ENCODE assay signal across 8 cellular contexts in genomic region chr15:52489430-52489829, GRCh38. TPM values are rescaled to one million over a fixed set of nuclear protein-coding genes. Genes with fewer than 3 reads are reported as not detected.
A peak's percentile ranks its signal among the peaks of the same experiment; 100 is the strongest.
DNase-seq lines count a peak whose midpoint lies in the region; ATAC-seq and TF ChIP-seq lines count a peak whose summit lies in the region.
"Not testable (repeated sequence)": the region's sequence is repeated elsewhere in the genome, so short reads cannot be mapped to it uniquely, and the experiment has no call there.

No MANE protein-coding gene starts in this region.

- H3K27ac ChIP-seq in CD4-positive, alpha-beta T cell (ENCODE audit: low read depth, low read length); naive thymus-derived CD4-positive, alpha-beta T cell (ENCODE audit: low read depth, low read length): not testable (repeated sequence)

- H3K4me1 Mint-ChIP-seq in CD4-positive, alpha-beta T cell (ENCODE audit: low read depth), result peaks cover 72% of the 10 kb centered on the region
- H3K4me1 Mint-ChIP-seq in activated CD4-positive, alpha-beta T cell treated with anti-CD3 and anti-CD28 coated beads for 36 hours, result peaks cover 38% of the 10 kb centered on the region
- H3K4me1 Mint-ChIP-seq in activated T-cell treated with anti-CD3 and anti-CD28 coated beads, Interleukin-2, amount 50 U/mL, for 4 hours (ENCODE audit: low read depth), result peaks cover 59% of the 10 kb centered on the region
- H3K4me1 Mint-ChIP-seq in activated naive CD4-positive, alpha-beta T cell treated with anti-CD3 and anti-CD28 coated beads for 36 hours (ENCODE audit: low read depth), result peaks cover 30% of the 10 kb centered on the region
- peaks cover 42 to 73% (median 47%) of the 10 kb centered on the region in 7 donors for H3K4me1 Mint-ChIP-seq in naive thymus-derived CD4-positive, alpha-beta T cell

- not testable (repeated sequence) for H3K27me3 ChIP-seq in CD4-positive, alpha-beta T cell (ENCODE audit: control insufficient read depth, insufficient read depth, low read length); naive thymus-derived CD4-positive, alpha-beta T cell (ENCODE audit: control insufficient read depth in 2 of 2, insufficient read depth in 2 of 2, low read length in 2 of 2)

- H3K36me3 ChIP-seq in naive thymus-derived CD4-positive, alpha-beta T cell (ENCODE audit: control insufficient read depth in 2 of 3, insufficient read depth in 3 of 3, low read length in 3 of 3), result not testable (repeated sequence)

- peak overlapping the region; percentile 32 for H3K4me3 Mint-ChIP-seq in CD4-positive, alpha-beta T cell
- H3K4me3 Mint-ChIP-seq in activated CD4-positive, alpha-beta T cell treated with anti-CD3 and anti-CD28 coated beads for 36 hours; activated T-cell treated with anti-CD3 and anti-CD28 coated beads, Interleukin-2, amount 50 U/mL, for 4 hours; activated naive CD4-positive, alpha-beta T cell treated with anti-CD3 and anti-CD28 coated beads for 36 hours: not testable (repeated sequence)
- H3K4me3 Mint-ChIP-seq in naive thymus-derived CD4-positive, alpha-beta T cell, result peak overlapping the region in 5 of 10 donors; percentile 9 to 57 (median 45)

- peak; percentile 51 for ATAC-seq in CD4-positive, alpha-beta T cell (ENCODE audit: poor library complexity)
- ATAC-seq in activated CD4-positive, alpha-beta T cell treated with anti-CD3 and anti-CD28 coated beads for 36 hours, result peak; percentile 76
- peak; percentile 59 to 69 for ATAC-seq in activated T-cell treated with anti-CD3 and anti-CD28 coated beads, Interleukin-2, amount 50 U/mL, for 4 hours
- ATAC-seq in naive thymus-derived CD4-positive, alpha-beta T cell, result peak; percentile 31
- ATAC-seq in stimulated activated naive CD8-positive, alpha-beta T cell treated with anti-CD3 and anti-CD28 coated beads, Interleukin-15, Interleukin-2, amounts not matched to agents 100 U/mL and 50 U/mL, for 24 hours, result peak; percentile 32

- not testable (repeated sequence) for TF ChIP-seq CTCF in CD4-positive, alpha-beta T cell (IDR thresholded peaks at IDR 0.05)

- H3K36me3 Mint-ChIP-seq in CD4-positive, alpha-beta T cell (ENCODE audit: low read depth); activated CD4-positive, alpha-beta T cell treated with anti-CD3 and anti-CD28 coated beads for 36 hours (ENCODE audit: low read depth); activated T-cell treated with anti-CD3 and anti-CD28 coated beads, Interleukin-2, amount 50 U/mL, for 4 hours (ENCODE audit: insufficient read depth); activated naive CD4-positive, alpha-beta T cell treated with anti-CD3 and anti-CD28 coated beads for 36 hours (ENCODE audit: low read depth); naive thymus-derived CD4-positive, alpha-beta T cell: not testable (repeated sequence)

- H3K9me3 ChIP-seq in CD4-positive, alpha-beta T cell (ENCODE audit: control insufficient read depth, low read length); naive thymus-derived CD4-positive, alpha-beta T cell (ENCODE audit: control insufficient read depth in 2 of 3, low read length in 3 of 3): not testable (repeated sequence)

- CTCF ChIA-PET in CD4-positive, alpha-beta T cell (lab: Charles Lee), result interaction anchor here (1.1 kb wide), 1 partner anchor 40 kb away, joined by 3 read pairs; no protein-coding TSS in a partner anchor
- CTCF ChIA-PET in activated CD4-positive, alpha-beta T cell treated with anti-CD3 and anti-CD28 coated beads for 36 hours (lab: Charles Lee); activated naive CD4-positive, alpha-beta T cell treated with anti-CD3 and anti-CD28 coated beads for 36 hours (lab: Charles Lee); naive thymus-derived CD4-positive, alpha-beta T cell (lab: Charles Lee): not testable (repeated sequence)

- intact Hi-C loops in CD4-positive, alpha-beta T cell (cut with DNase I, micrococcal nuclease), result loop anchor here in 1 of 2 experiments (5.0 kb wide), 1 partner anchor 33 kb away; no protein-coding TSS in a partner anchor
- intact Hi-C loops in activated CD4-positive, alpha-beta T cell treated with anti-CD3 and anti-CD28 coated beads for 36 hours (cut with DNase I, micrococcal nuclease), result loop anchor here in 1 of 2 experiments (5.0 kb wide), 1 partner anchor 232 kb away; no protein-coding TSS in a partner anchor
- intact Hi-C loops in activated naive CD4-positive, alpha-beta T cell treated with anti-CD3 and anti-CD28 coated beads for 36 hours (cut with micrococcal nuclease), result not testable (repeated sequence)
- intact Hi-C loops in naive thymus-derived CD4-positive, alpha-beta T cell (cut with micrococcal nuclease), result loop anchor here (2.0 to 10.0 kb wide), 4 partner anchors 55 to 755 kb away; partner anchors contain the start of gene LYSMD2 (in 1 of the 2)

- peaks cover 5 to 19% of the 10 kb centered on the region in 2 donors for H3K4me1 ChIP-seq in naive thymus-derived CD4-positive, alpha-beta T cell (ENCODE audit: control insufficient read depth in 2 of 2, insufficient read depth in 2 of 2, low read length in 2 of 2)

- not testable (repeated sequence) for H3K27me3 Mint-ChIP-seq in CD4-positive, alpha-beta T cell; activated CD4-positive, alpha-beta T cell treated with anti-CD3 and anti-CD28 coated beads for 36 hours; activated T-cell treated with anti-CD3 and anti-CD28 coated beads, Interleukin-2, amount 50 U/mL, for 4 hours (ENCODE audit: low read depth); activated naive CD4-positive, alpha-beta T cell treated with anti-CD3 and anti-CD28 coated beads for 36 hours (ENCODE audit: low read depth); naive thymus-derived CD4-positive, alpha-beta T cell

- POLR2A ChIA-PET in CD4-positive, alpha-beta T cell (lab: Charles Lee), result interaction anchor here (1.0 to 1.7 kb wide), 2 partner anchors 10 to 19 kb away, joined by 3 to 7 read pairs; no protein-coding TSS in a partner anchor
- POLR2A ChIA-PET in activated CD4-positive, alpha-beta T cell treated with anti-CD3 and anti-CD28 coated beads for 36 hours (lab: Charles Lee), result interaction anchor here (0.6 kb wide), 1 partner anchor 376 kb away, joined by 4 read pairs; no protein-coding TSS in a partner anchor
- POLR2A ChIA-PET in naive thymus-derived CD4-positive, alpha-beta T cell (lab: Charles Lee), result interaction anchor here (0.6 to 1.4 kb wide), 3 partner anchors 9 to 624 kb away, joined by 3 to 4 read pairs (median 3); partner anchors contain the start of gene MYO5A

- peak overlapping the region; percentile 71 for H3K27ac Mint-ChIP-seq in CD4-positive, alpha-beta T cell
- not testable (repeated sequence) for H3K27ac Mint-ChIP-seq in activated CD4-positive, alpha-beta T cell treated with anti-CD3 and anti-CD28 coated beads for 36 hours; activated naive CD4-positive, alpha-beta T cell treated with anti-CD3 and anti-CD28 coated beads for 36 hours
- peak overlapping the region in 2 of 9 donors; percentile 1 to 50 for H3K27ac Mint-ChIP-seq in naive thymus-derived CD4-positive, alpha-beta T cell

- not testable (repeated sequence) for DNase-seq in CD4-positive, alpha-beta T cell; activated T-cell treated with anti-CD3 and anti-CD28 coated beads, Interleukin-2, amount 50 U/mL, for 4 hours; stimulated activated naive CD8-positive, alpha-beta T cell treated with anti-CD3 and anti-CD28 coated beads, Interleukin-15, Interleukin-2, amounts not matched to agents 100 U/mL and 50 U/mL, for 24 hours
- DNase-seq in Jurkat, Clone E6-1 (ENCODE audit: low read depth, low spot score), result peak; percentile 49
- DNase-seq in activated CD4-positive, alpha-beta T cell treated with anti-CD3 and anti-CD28 coated beads for 36 hours, result peak; percentile 22
- peak; percentile 18 for DNase-seq in activated naive CD4-positive, alpha-beta T cell treated with anti-CD3 and anti-CD28 coated beads for 36 hours
- DNase-seq in central memory CD4-positive, alpha-beta T cell, result peak; percentile 25
- DNase-seq in naive thymus-derived CD4-positive, alpha-beta T cell, result peak in 5 of 9 donors; percentile 5 to 34 (median 29)

- H3K4me3 ChIP-seq in Jurkat, Clone E6-1 (ENCODE audit: low read length); naive thymus-derived CD4-positive, alpha-beta T cell (ENCODE audit: low read length): not testable (repeated sequence)

- not testable (repeated sequence) for H3K9me3 Mint-ChIP-seq in CD4-positive, alpha-beta T cell; activated CD4-positive, alpha-beta T cell treated with anti-CD3 and anti-CD28 coated beads for 36 hours (ENCODE audit: low read depth); activated T-cell treated with anti-CD3 and anti-CD28 coated beads, Interleukin-2, amount 50 U/mL, for 4 hours; activated naive CD4-positive, alpha-beta T cell treated with anti-CD3 and anti-CD28 coated beads for 36 hours; naive thymus-derived CD4-positive, alpha-beta T cell

RNA-seq across cellular contexts. Expression of gene MYO5A, which starts 39.2 kb away (rescaled TPM):
- total RNA-seq in CD4-positive, alpha-beta T cell, result 10 to 100 TPM; 25.5 TPM
- polyA plus RNA-seq in Jurkat, Clone E6-1 (2012; ENCODE audit: insufficient read depth, insufficient read length), result 5.2 TPM
- 10 to 100 TPM; 22.5 TPM for total RNA-seq in activated CD4-positive, alpha-beta T cell treated with anti-CD3 and anti-CD28 coated beads for 36 hours
- total RNA-seq in activated T-cell treated with anti-CD3 and anti-CD28 coated beads, Interleukin-2, amount 50 U/mL, for 4 hours, result 10 to 100 TPM; 25.6 to 32.2 (median 29.1) TPM
- 10 to 100 TPM; 13.2 to 13.7 TPM for total RNA-seq in activated naive CD4-positive, alpha-beta T cell treated with anti-CD3 and anti-CD28 coated beads for 36 hours
- total RNA-seq in naive thymus-derived CD4-positive, alpha-beta T cell, result 10 to 100 TPM; 19.8 to 39.6 (median 23.3) TPM
- polyA plus RNA-seq in naive thymus-derived CD4-positive, alpha-beta T cell, result 1 to 10 TPM; 4.2 to 5.7 TPM
